8 cellular contexts compared by ENCODE assay signal in the genomic region with DNA sequence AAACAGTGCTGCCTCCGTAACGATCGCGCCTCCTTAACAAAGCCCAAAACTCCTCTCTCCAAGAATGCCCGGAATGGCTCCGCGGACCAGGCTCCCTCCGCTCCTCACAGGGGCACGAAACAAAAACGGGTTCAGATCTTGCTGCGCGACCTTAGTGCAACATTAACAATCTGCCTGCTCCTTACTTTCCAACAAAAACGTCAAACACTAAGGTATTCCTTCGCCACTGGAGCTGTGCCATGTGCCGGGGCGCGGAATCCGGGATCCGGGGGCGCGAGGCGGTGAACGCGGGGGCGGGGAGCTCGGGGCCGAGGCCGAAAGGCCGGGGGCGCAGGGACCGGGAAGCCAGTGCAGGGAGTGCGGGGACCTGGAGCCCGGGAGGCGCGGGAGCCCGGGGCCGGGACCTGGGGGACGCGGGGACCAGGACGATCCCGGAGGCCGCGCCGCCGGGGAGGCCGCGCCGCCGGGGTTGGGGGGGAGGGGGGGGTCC. TPM values are rescaled to one million over a fixed set of nuclear protein-coding genes. Genes with fewer than 3 reads are reported as not detected.
A peak's percentile ranks its signal among the peaks of the same experiment; 100 is the strongest.
DNase-seq lines count a peak whose midpoint lies in the region; ATAC-seq, FAIRE-seq and TF ChIP-seq lines count a peak whose summit lies in the region.

No MANE protein-coding gene starts in this region.

- H3K27me3 Mint-ChIP-seq in activated T-cell treated with anti-CD3 and anti-CD28 coated beads, Interleukin-2, amount 50 U/mL, for 72 hours (ENCODE audit: low read depth): peaks cover 16% of the 10 kb centered on the region
- H3K27me3 Mint-ChIP-seq in osteocyte (ENCODE audit: unreplicated experiment): no peaks in the 10 kb centered on the region

- POLR2A ChIA-PET in A549 (lab: Yijun Ruan, JAX): interaction anchor here (3.0 kb wide), 1 partner anchor 60 kb away, joined by 17 read pairs; the partner anchor contains the start of gene TUBGCP5

- H3K27ac ChIP-seq in A549 (peak overlapping the region; percentile 84 to 95), HUES6 (ENCODE audit: low read depth, low read length) (no peak overlapping the region), gastroesophageal sphincter (peak overlapping the region; percentile 8 to 85 (median 82))

- peaks cover 29% of the 10 kb centered on the region for H3K27me3 ChIP-seq in HUES6 (ENCODE audit: control insufficient read depth, insufficient read depth, low read length)
- H3K27me3 ChIP-seq in gastroesophageal sphincter: no peaks in the 10 kb centered on the region

- 2% methylated on average over 34 of the region's 49 CpGs for WGBS in A549 (ENCODE audit: missing lambda C conversion rate)
- WGBS in gastroesophageal sphincter (ENCODE audit: low coverage in 1 of 2), 2 donors: 3 to 10% methylated on average over 2 to 4 of the region's 49 CpGs

- TF ChIP-seq POLR2A in A549 (IDR thresholded peaks at IDR 0.05; ENCODE audit: low read length): no peak
- no peak for TF ChIP-seq POLR2A in GM18505 (IDR thresholded peaks at IDR 0.05; ENCODE audit: borderline replicate concordance, extremely low read depth, insufficient read depth, insufficient read length)
- TF ChIP-seq POLR2A in gastroesophageal sphincter (IDR thresholded peaks at IDR 0.05): no peak

- peak overlapping the region; percentile 79 for H3K9ac ChIP-seq in HUES6 (ENCODE audit: low read length)

- TF ChIP-seq RAD21 in A549 (conservative IDR thresholded peaks at IDR 0.05 in 1 of 2, IDR thresholded peaks at IDR 0.05 in 1 of 2): no peak

- CTCF ChIA-PET in A549 (lab: Yijun Ruan, JAX): interaction anchor here (0.7 to 1.9 kb wide), 4 partner anchors 10 to 95 kb away, joined by 3 to 6 read pairs (median 3); partner anchors contain the start of gene TUBGCP5

- peak; percentile 52 to 54 for ATAC-seq in A549
- peak; percentile 10 for ATAC-seq in GM18505 (IDR thresholded peaks at IDR 0.05; ENCODE audit: unreplicated experiment)
- ATAC-seq in activated T-cell treated with anti-CD3 and anti-CD28 coated beads, Interleukin-2, amount 50 U/mL, for 72 hours (replicated peaks in 1 of 2): peak; percentile 34 to 38
- ATAC-seq in gastroesophageal sphincter: peak; percentile 17

- H3K4me3 Mint-ChIP-seq in activated T-cell treated with anti-CD3 and anti-CD28 coated beads, Interleukin-2, amount 50 U/mL, for 72 hours: peak overlapping the region; percentile 86 to 90
- peak overlapping the region; percentile 98 for H3K4me3 Mint-ChIP-seq in osteocyte (ENCODE audit: unreplicated experiment)

- TF ChIP-seq CTCF in A549 (IDR thresholded peaks at IDR 0.05) (no peak), gastroesophageal sphincter (IDR thresholded peaks at IDR 0.05) (no peak), osteocyte (IDR thresholded peaks at IDR 0.05) (no peak)

- H3K4me1 Mint-ChIP-seq in activated T-cell treated with anti-CD3 and anti-CD28 coated beads, Interleukin-2, amount 50 U/mL, for 72 hours (ENCODE audit: low read depth): peaks cover 16% of the 10 kb centered on the region
- H3K4me1 Mint-ChIP-seq in osteocyte (ENCODE audit: unreplicated experiment): peaks cover 17% of the 10 kb centered on the region

- DNase-seq in A549 (ENCODE audit: low read depth in 1 of 2, low spot score in 1 of 2) (peak in 1 of 2 experiments; percentile 46), osteocyte (ENCODE audit: extremely low spot score, unreplicated experiment) (no peak), HT-29 (ENCODE audit: low spot score) (no peak), SW 1271 (lab: John Stamatoyannopoulos, UW) (no peak)
- peak; percentile 9 to 25 for DNase-seq in activated T-cell treated with anti-CD3 and anti-CD28 coated beads, Interleukin-2, amount 50 U/mL, for 72 hours

- H3K27ac Mint-ChIP-seq in activated T-cell treated with anti-CD3 and anti-CD28 coated beads, Interleukin-2, amount 50 U/mL, for 72 hours: no peak overlapping the region
- H3K27ac Mint-ChIP-seq in osteocyte (ENCODE audit: unreplicated experiment): peak overlapping the region; percentile 76

- H3K36me3 Mint-ChIP-seq in activated T-cell treated with anti-CD3 and anti-CD28 coated beads, Interleukin-2, amount 50 U/mL, for 72 hours (ENCODE audit: insufficient read depth in 2 of 2): no peaks in the 10 kb centered on the region
- no peaks in the 10 kb centered on the region for H3K36me3 Mint-ChIP-seq in osteocyte (ENCODE audit: unreplicated experiment)

- no peak for TF ChIP-seq EP300 in A549 (IDR thresholded peaks at IDR 0.05)
- no peak for TF ChIP-seq EP300 in gastroesophageal sphincter (IDR thresholded peaks at IDR 0.05)

- peak overlapping the region; percentile 94 for H3K4me2 ChIP-seq in A549

- H3K9me3 Mint-ChIP-seq in activated T-cell treated with anti-CD3 and anti-CD28 coated beads, Interleukin-2, amount 50 U/mL, for 72 hours: no peaks in the 10 kb centered on the region
- H3K9me3 Mint-ChIP-seq in osteocyte (ENCODE audit: unreplicated experiment): no peaks in the 10 kb centered on the region

- no peak for FAIRE-seq in A549 (lab: Jason Lieb, UNC)

- H3K36me3 ChIP-seq in HUES6 (ENCODE audit: control insufficient read depth, insufficient read depth, low read length) (no peaks in the 10 kb centered on the region), gastroesophageal sphincter (no peaks in the 10 kb centered on the region)

- H3K9me3 ChIP-seq in A549: no peaks in the 10 kb centered on the region
- H3K9me3 ChIP-seq in HUES6 (ENCODE audit: control insufficient read depth, insufficient read depth, low read depth, low read length): no peaks in the 10 kb centered on the region
- H3K9me3 ChIP-seq in gastroesophageal sphincter: no peaks in the 10 kb centered on the region

- H3K4me3 ChIP-seq in A549 (peak overlapping the region; percentile 85), HUES6 (ENCODE audit: low read depth, low read length) (peak overlapping the region; percentile 86), gastroesophageal sphincter (peak overlapping the region; percentile 49 to 96)

- H3K4me1 ChIP-seq in A549 (peaks cover 9% of the 10 kb centered on the region), HUES6 (ENCODE audit: control insufficient read depth, insufficient read depth, low read length) (0 out of 2 replicates have a peak, but pooled peaks cover 6% of the 10 kb centered on the region), gastroesophageal sphincter (peaks cover 0 to 30% (median 5%) of the 10 kb centered on the region in 3 donors)

TF ChIP-seq in A549, 52 proteins besides CTCF, POLR2A, EP300 and RAD21:
- TF ChIP-seq RNF2 (IDR thresholded peaks at IDR 0.05; ENCODE audit: borderline replicate concordance, low read depth) (0 out of 2 replicates have a peak, but pooled peaks have one; percentile 37), E2F6 (IDR thresholded peaks at IDR 0.05; ENCODE audit: borderline replicate concordance, low read depth) (peak; percentile 59), HOXA7 (CRISPR knock-in tag; IDR thresholded peaks at IDR 0.05) (no peak)

RNA-seq across cellular contexts. Expression of gene CYFIP1, which starts 0.4 kb away (rescaled TPM):
- polyA plus RNA-seq in A549 (2011; rRNA removed): 68.2 and 83.3 TPM in 2 replicates
- polyA plus RNA-seq in A549 (2012; cell fraction: cytosol; rRNA removed): 60.4 TPM in 2 replicates
- 124 and 168 TPM in 2 replicates for polyA plus RNA-seq in A549 (2012; cell fraction: nucleus; rRNA removed)
- polyA plus RNA-seq in A549 (2017; fragmentation: RNase III; extraction: RNeasy Plus Mini Kit Qiagen cat#74134 plus additional on column Dnase treatment): 69.4 to 71.2 TPM (median 70.8 TPM) in 3 replicates
- 112 and 132 TPM in 2 replicates for polyA minus RNA-seq in A549 (2011; rRNA and poly(A)+ RNA removed)
- total RNA-seq in activated T-cell treated with anti-CD3 and anti-CD28 coated beads, Interleukin-2, amount 50 U/mL, for 72 hours: 10 to 100 TPM; 13.5 to 19.2 TPM
- total RNA-seq in gastroesophageal sphincter: 100 to 1,000 TPM in 2 of 4 donors, 10 to 100 TPM in 2; 82.3 to 116 (median 101) TPM
- total RNA-seq in osteocyte: 118 TPM in 2 replicates
- total RNA-seq in HT-29 (2014; rRNA removed; shearing (Covaris generic)): 193 and 215 TPM in 2 replicates

RNA-seq across cellular contexts. Expression of gene TUBGCP5, which starts 59.6 kb away (rescaled TPM):
- polyA plus RNA-seq in A549 (2011; rRNA removed) (35.5 and 41.0 TPM in 2 replicates), A549 (2017; fragmentation: RNase III; extraction: RNeasy Plus Mini Kit Qiagen cat#74134 plus additional on column Dnase treatment) (26.3 to 31.5 TPM (median 31.1 TPM) in 3 replicates)
- polyA plus RNA-seq in A549 (2012; cell fraction: cytosol; rRNA removed): 13.7 and 14.6 TPM in 2 replicates
- polyA plus RNA-seq in A549 (2012; cell fraction: nucleus; rRNA removed): 15.4 and 21.0 TPM in 2 replicates
- polyA minus RNA-seq in A549 (2011; rRNA and poly(A)+ RNA removed): 23.1 and 23.8 TPM in 2 replicates
- total RNA-seq in activated T-cell treated with anti-CD3 and anti-CD28 coated beads, Interleukin-2, amount 50 U/mL, for 72 hours: 10 to 100 TPM; 10.3 to 12.6 TPM
- total RNA-seq in gastroesophageal sphincter (10 to 100 TPM; 12.7 to 25.3 (median 21.7) TPM), osteocyte (19.1 and 21.4 TPM in 2 replicates)
- total RNA-seq in HT-29 (2014; rRNA removed; shearing (Covaris generic)): 10.5 and 15.6 TPM in 2 replicates

Comparison
In these comparisons a context has a peak if more than half of its experiments do, and no peak if none do; other contexts are left out.
1. DNase-seq: peak in activated T-cell treated with anti-CD3 and anti-CD28 coated beads, Interleukin-2, amount 50 U/mL, for 72 hours (2 of 2); none in osteocyte (single experiment), HT-29 (single experiment) and SW 1271 (0 of 2).
2. Peak in every context shown above with its lines, with median percentiles within 50 percentile points of each other: ATAC-seq and H3K4me3 ChIP-seq.